8 cellular contexts compared by ENCODE assay signal in the genomic region with DNA sequence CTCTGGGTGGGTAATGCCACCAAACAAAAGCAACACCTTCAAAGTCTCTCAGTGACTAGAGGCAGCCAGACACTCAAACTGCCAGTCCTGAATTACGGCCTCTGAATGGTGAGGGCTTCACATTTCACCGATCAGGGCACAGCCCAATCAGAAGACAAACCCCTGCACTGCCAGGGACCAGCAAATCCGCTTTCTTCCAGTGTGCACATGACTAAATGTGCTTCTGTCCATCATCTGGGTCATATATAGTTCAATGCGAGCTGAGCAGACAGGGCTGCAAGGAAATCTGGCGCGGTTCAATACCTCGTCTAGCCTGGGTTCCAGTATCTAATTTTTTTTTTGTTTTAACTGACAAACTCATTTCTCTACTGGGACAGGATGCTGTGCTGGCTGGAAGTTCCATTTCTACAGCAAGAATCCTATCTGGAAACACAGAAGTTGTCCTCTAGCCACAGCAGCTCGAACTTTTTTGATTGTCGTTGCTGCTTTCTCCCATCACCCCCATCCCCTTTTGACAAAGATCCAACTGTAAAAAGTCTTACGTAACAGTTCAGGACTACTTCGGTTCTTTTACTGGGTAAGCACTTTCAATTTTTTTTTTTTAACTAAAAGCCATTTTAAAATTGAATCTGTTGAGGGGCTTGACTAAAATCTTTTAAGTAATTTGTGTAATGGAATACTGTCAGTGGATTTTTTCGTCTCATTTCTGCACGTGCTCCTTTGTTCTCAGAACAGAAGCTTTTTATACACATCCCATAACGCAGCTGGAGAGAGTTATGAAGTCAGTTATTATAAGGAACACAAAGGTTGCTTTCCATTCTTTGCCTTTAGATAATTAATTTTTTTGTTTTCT.
DNase-seq lines count a peak whose midpoint lies in the region; ATAC-seq, FAIRE-seq and TF ChIP-seq lines count a peak whose summit lies in the region.

No MANE protein-coding gene starts in this region.

- intact Hi-C loops in gastrocnemius medialis (cut with DNase I; ENCODE audit: low total_unique reads) = loop anchor here (5.0 to 10.0 kb wide), 2 partner anchors 54 to 206 kb away; partner anchors contain the start of genes ARPC5L and RPL35

- TF ChIP-seq POLR2A in gastrocnemius medialis (IDR thresholded peaks at IDR 0.05) = peak; percentile 25 to 68

- H3K4me1 ChIP-seq in gastrocnemius medialis = peaks cover 58 to 62% of the 10 kb centered on the region in 2 donors

- H3K9me3 ChIP-seq in SK-N-MC (ENCODE audit: low read depth, low read length) (no peaks in the 10 kb centered on the region), iPS-18c (ENCODE audit: control insufficient read depth, insufficient read depth, low read length) (no peaks in the 10 kb centered on the region), gastrocnemius medialis (no peaks in the 10 kb centered on the region)

- in situ Hi-C loops in gastrocnemius medialis (cut with MboI; ENCODE audit: low sequenced_read_pairs in 4 of 4) = no loop called here

- no peak for TF ChIP-seq CTCF in GM10248 (IDR thresholded peaks at IDR 0.05; ENCODE audit: control extremely low read depth, extremely low read depth, low read depth, missing control alignments)
- TF ChIP-seq CTCF in bronchial epithelial cell (IDR thresholded peaks at IDR 0.05; ENCODE audit: insufficient read depth, low read length, severe bottlenecking) = no peak
- no peak for TF ChIP-seq CTCF in gastrocnemius medialis (IDR thresholded peaks at IDR 0.05 in 4 of 5, conservative IDR thresholded peaks at IDR 0.05 in 1 of 5)

- H3K36me3 ChIP-seq in SK-N-MC (ENCODE audit: insufficient read depth, low read length) (no peaks in the 10 kb centered on the region), bronchial epithelial cell (ENCODE audit: control insufficient read depth, insufficient read depth, low read length) (no peaks in the 10 kb centered on the region), gastrocnemius medialis (no peaks in the 10 kb centered on the region)

- peak; percentile 40 for FAIRE-seq in bronchial epithelial cell (lab: Jason Lieb, UNC)

- H3K27me3 ChIP-seq in bronchial epithelial cell (ENCODE audit: control insufficient read depth, insufficient read depth, low read length) (no peaks in the 10 kb centered on the region), gastrocnemius medialis (no peaks in the 10 kb centered on the region)

- H3K9ac ChIP-seq in SK-N-MC (ENCODE audit: insufficient read length) = peak overlapping the region; percentile 98

- peak overlapping the region; percentile 92 for H3K4me3 ChIP-seq in SK-N-MC
- peak overlapping the region; percentile 50 for H3K4me3 ChIP-seq in bronchial epithelial cell (ENCODE audit: low read depth, low read length)
- peak overlapping the region; percentile 65; the same call in 1 of the 2 replicates for H3K4me3 ChIP-seq in iPS-18c (ENCODE audit: insufficient read depth, low read depth, low read length)
- H3K4me3 ChIP-seq in gastrocnemius medialis = peak overlapping the region; percentile 47 to 70 (median 60)

- DNase-seq in GM10248 (ENCODE audit: extremely low spot score) = peak; percentile 72
- DNase-seq in HEK293T (ENCODE audit: extremely low spot score) = peak; percentile 83
- peak; percentile 95 for DNase-seq in MV-4-11 (lab: John Stamatoyannopoulos, UW)
- DNase-seq in SK-N-MC (ENCODE audit: low read depth, low spot score) = peak; percentile 77
- DNase-seq in bronchial epithelial cell (ENCODE audit: low read depth) = peak; percentile 95
- peak; percentile 72 to 85 for DNase-seq in gastrocnemius medialis
- DNase-seq in T-helper 9 cell = no peak

- peak overlapping the region; percentile 99 for H3K27ac ChIP-seq in SK-N-MC
- peak overlapping the region; percentile 80 to 84 (median 82) for H3K27ac ChIP-seq in gastrocnemius medialis

- peak; percentile 92 to 95 for ATAC-seq in gastrocnemius medialis

- POLR2A ChIA-PET in GM10248 (lab: Yijun Ruan, JAX) = interaction anchor here (0.7 to 1.5 kb wide), 2 partner anchors 29 to 204 kb away, joined by 4 to 5 read pairs; partner anchors contain the start of gene ARPC5L
- POLR2A ChIA-PET in HEK293T (lab: Yijun Ruan, JAX) = interaction anchor here (0.6 to 1.8 kb wide), 15 partner anchors 9 to 144 kb away, joined by 3 to 10 read pairs (median 4); no protein-coding TSS in a partner anchor

- CTCF ChIA-PET in GM10248 (lab: Yijun Ruan, JAX) (interaction anchor here (1.2 to 5.3 kb wide), 4 partner anchors 12 to 82 kb away, joined by 3 to 32 read pairs (median 6); no protein-coding TSS in a partner anchor), HEK293T (lab: Yijun Ruan, JAX) (interaction anchor here (0.7 to 1.1 kb wide), 2 partner anchors 31 to 92 kb away, joined by 3 to 4 read pairs; no protein-coding TSS in a partner anchor)

TF ChIP-seq in HEK293T, 16 proteins besides CTCF, POLR2A, EP300 and RAD21:
- TF ChIP-seq ZNF384 (IDR thresholded peaks at IDR 0.05) = peak; percentile 53
- TF ChIP-seq, protein P1, sequence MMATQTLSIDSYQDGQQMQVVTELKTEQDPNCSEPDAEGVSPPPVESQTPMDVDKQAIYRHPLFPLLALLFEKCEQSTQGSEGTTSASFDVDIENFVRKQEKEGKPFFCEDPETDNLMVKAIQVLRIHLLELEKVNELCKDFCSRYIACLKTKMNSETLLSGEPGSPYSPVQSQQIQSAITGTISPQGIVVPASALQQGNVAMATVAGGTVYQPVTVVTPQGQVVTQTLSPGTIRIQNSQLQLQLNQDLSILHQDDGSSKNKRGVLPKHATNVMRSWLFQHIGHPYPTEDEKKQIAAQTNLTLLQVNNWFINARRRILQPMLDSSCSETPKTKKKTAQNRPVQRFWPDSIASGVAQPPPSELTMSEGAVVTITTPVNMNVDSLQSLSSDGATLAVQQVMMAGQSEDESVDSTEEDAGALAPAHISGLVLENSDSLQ (IDR thresholded peaks at IDR 0.05) = peak; percentile 98
- peak; percentile 65 for TF ChIP-seq L3MBTL2 (conservative IDR thresholded peaks at IDR 0.05)
- TF ChIP-seq HDGF (IDR thresholded peaks at IDR 0.05; ENCODE audit: borderline replicate concordance) = no peak
